8 cellular contexts compared by ENCODE assay signal in genomic region chr4:102825261-102826071, GRCh38.
DNase-seq lines count a peak whose midpoint lies in the region; FAIRE-seq and TF ChIP-seq lines count a peak whose summit lies in the region.

No MANE protein-coding gene starts in this region.

- H3K27ac ChIP-seq in ACC112 (ENCODE audit: low read depth, low read length) (peak overlapping the region; percentile 99), neutrophil (peak overlapping the region; percentile 100)

- peak overlapping the region; percentile 97 for H3K4me3 ChIP-seq in ACC112 (ENCODE audit: low read depth, low read length)
- H3K4me3 ChIP-seq in fibroblast of pulmonary artery (replicated peaks; ENCODE audit: low read depth, low read length), result peak overlapping the region; percentile 98
- H3K4me3 ChIP-seq in neutrophil (ENCODE audit: low read depth in 1 of 2, low read length in 1 of 2), result peak overlapping the region; percentile 95 to 98

- H3K9me3 ChIP-seq in neutrophil, result no peaks in the 10 kb centered on the region

- FAIRE-seq in G401.6 (lab: Jason Lieb, UNC), result peak; percentile 87

- H3K4me1 ChIP-seq in ACC112 (ENCODE audit: control insufficient read depth, insufficient read depth, low read length, unreplicated experiment) (peaks cover 44% of the 10 kb centered on the region), neutrophil (ENCODE audit: control insufficient read depth in 1 of 2, insufficient read depth in 1 of 2, low read depth in 1 of 2, low read length in 1 of 2) (peaks cover 56 to 62% of the 10 kb centered on the region in 2 experiments)

- no peaks in the 10 kb centered on the region for H3K27me3 ChIP-seq in ACC112 (ENCODE audit: insufficient read depth, low read length)
- H3K27me3 ChIP-seq in neutrophil, result no peaks in the 10 kb centered on the region

- TF ChIP-seq CTCF in fibroblast of pulmonary artery (IDR thresholded peaks at IDR 0.05; ENCODE audit: low read length, missing control alignments), result no peak
- no peak for TF ChIP-seq CTCF in neutrophil (IDR thresholded peaks at IDR 0.05)

- DNase-seq in NCI-H2227 treated with DMSO at 0.1 percent for 48 hours (lab: John Stamatoyannopoulos, UW) (peak; percentile 37), fibroblast of pulmonary artery (ENCODE audit: low read depth) (peak; percentile 79), 8988T (no peak), HPDE6-E6E7 (ENCODE audit: extremely low spot score) (no peak)
- peak; percentile 11 for DNase-seq in activated CD8-positive, alpha-beta memory T cell treated with anti-CD3 and anti-CD28 coated beads, Interleukin-2, amount 50 U/mL, for 1 hour (ENCODE audit: extremely low read depth)

- H2AFZ ChIP-seq in ACC112 (ENCODE audit: low read length, unreplicated experiment), result peak overlapping the region; percentile 29

- peaks cover 83% of the 10 kb centered on the region for H3K79me2 ChIP-seq in ACC112 (ENCODE audit: control insufficient read depth, insufficient read depth, low read length, unreplicated experiment)

- H3K36me3 ChIP-seq in ACC112 (ENCODE audit: insufficient read depth, low read length) (peaks cover 23% of the 10 kb centered on the region), neutrophil (no peaks in the 10 kb centered on the region)

Comparison
In these comparisons a context has a peak if more than half of its experiments do, and no peak if none do; other contexts are left out.
1. DNase-seq: peak in NCI-H2227 treated with DMSO at 0.1 percent for 48 hours (single experiment), activated CD8-positive, alpha-beta memory T cell treated with anti-CD3 and anti-CD28 coated beads, Interleukin-2, amount 50 U/mL, for 1 hour (single experiment) and fibroblast of pulmonary artery (single experiment); none in 8988T (single experiment) and HPDE6-E6E7 (single experiment).
2. Peak in every context shown above with its lines, with median percentiles within 50 percentile points of each other: H3K4me3 ChIP-seq.